Comparison of ENCODE assay signal across 23 cellular contexts in genomic region chr14:94941311-94941710, GRCh38.
DNase-seq lines count a peak whose midpoint lies in the region; ATAC-seq, FAIRE-seq and TF ChIP-seq lines count a peak whose summit lies in the region.
"Had no signal": no experiment of that assay in that cellular context is flagged by ENCODE, and none has a peak within 500 bp of the region (broad histone marks: within the 10 kb centered on the region; RNA-seq: fewer than 3 reads in every experiment).

No MANE protein-coding gene starts in this region.

- 0 out of 4 replicates have a peak, but pooled peaks cover 0 to 3% of the 10 kb centered on the region in 2 experiments for H3K79me2 ChIP-seq in H1 (ENCODE audit: control insufficient read depth in 1 of 2, insufficient read depth in 2 of 2, low read length in 2 of 2)

- H3K79me1 ChIP-seq in H1 (ENCODE audit: low read depth, low read length) (no peaks in the 10 kb centered on the region), neuronal stem cell (ENCODE audit: low read depth, low read length) (peaks cover 1% of the 10 kb centered on the region)

- peaks cover 11% of the 10 kb centered on the region; the same call in 1 of the 2 replicates for H3K23me2 ChIP-seq in H1 (ENCODE audit: low read depth, low read length)

- no peak for ATAC-seq in GM18907 (IDR thresholded peaks at IDR 0.05; ENCODE audit: unreplicated experiment)

- H3K36me3 ChIP-seq in H1 (ENCODE audit: control insufficient read depth in 2 of 4, insufficient read depth in 4 of 4, low read length in 3 of 4) (no peaks in the 10 kb centered on the region), neuronal stem cell (replicated peaks in 1 of 2; ENCODE audit: control insufficient read depth in 2 of 2, insufficient read depth in 2 of 2, low read length in 2 of 2) (no peaks in the 10 kb centered on the region)
- H3K36me3 ChIP-seq: BE2C, BLaER1 had no signal

- POLR2A ChIA-PET in H1 (lab: Charles Lee; ENCODE audit: partially characterized antibody), result no interaction called here

- H3K27me3 ChIP-seq in H1 (replicated peaks in 1 of 4; ENCODE audit: control insufficient read depth in 3 of 4, extremely low read depth in 1 of 4, insufficient read depth in 3 of 4, low read length in 3 of 4), result no peaks in the 10 kb centered on the region
- no peaks in the 10 kb centered on the region for H3K27me3 ChIP-seq in neuronal stem cell (ENCODE audit: control insufficient read depth in 3 of 3, insufficient read depth in 3 of 3, low read depth in 1 of 3, low read length in 3 of 3)
- H3K27me3 ChIP-seq: BLaER1 had no signal

- no peak overlapping the region for H2BK20ac ChIP-seq in H1 (ENCODE audit: low read length)

- H3K18ac ChIP-seq in H1 (ENCODE audit: extremely low read depth, low read length) (no peak overlapping the region), neuronal stem cell (ENCODE audit: low read length) (peak overlapping the region; percentile 19)

- H2BK15ac ChIP-seq in H1 (ENCODE audit: low read length), result no peak overlapping the region
- H2BK15ac ChIP-seq in neuronal stem cell (ENCODE audit: low read length), result no peak overlapping the region

- H3K56ac ChIP-seq in H1 (replicated peaks; ENCODE audit: insufficient read length, low read depth, low read length), result no peak overlapping the region

- TF ChIP-seq CTCF in H1 (IDR thresholded peaks at IDR 0.05; ENCODE audit: control extremely low read depth in 1 of 3, insufficient read depth in 1 of 3, low read depth in 1 of 3, low read length in 3 of 3), result no peak

- H2BK5ac ChIP-seq in H1 (ENCODE audit: low read depth, low read length), result no peak overlapping the region
- H2BK5ac ChIP-seq in neuronal stem cell (ENCODE audit: low read length), result no peak overlapping the region

- H4K91ac ChIP-seq in H1 (replicated peaks; ENCODE audit: insufficient read length, low read length) (no peak overlapping the region), neuronal stem cell (ENCODE audit: low read depth, low read length, poor library complexity) (no peak overlapping the region)

- H3K4me2 ChIP-seq in H1 (ENCODE audit: insufficient read depth in 1 of 2, low read depth in 2 of 2, low read length in 2 of 2) (no peak overlapping the region), neuronal stem cell (ENCODE audit: insufficient read depth, low read length, poor library complexity, severe bottlenecking) (no peak overlapping the region)

- FAIRE-seq in H1 (lab: Jason Lieb, UNC) (no peak), RCC 7860 (lab: Jason Lieb, UNC) (no peak)
- FAIRE-seq: A204.1, G401.6, GM12891 had no signal

- TF ChIP-seq POLR2A in H1 (IDR thresholded peaks at IDR 0.05; ENCODE audit: control extremely low read depth in 1 of 2, low read depth in 2 of 2, low read length in 2 of 2), result no peak

- H4K20me1 ChIP-seq in H1 (replicated peaks in 1 of 2; ENCODE audit: control insufficient read depth in 1 of 2, insufficient read depth in 2 of 2, low read length in 2 of 2), result peaks cover 0 to 6% of the 10 kb centered on the region in 2 experiments
- H4K20me1 ChIP-seq: BLaER1 had no signal

- H3K27ac ChIP-seq in H1 (ENCODE audit: low read depth, low read length) (no peak overlapping the region), neuronal stem cell (replicated peaks; ENCODE audit: low read length) (no peak overlapping the region)
- H3K27ac ChIP-seq: BLaER1 had no signal

- CTCF ChIA-PET in H1 (lab: Charles Lee; ENCODE audit: partially characterized antibody), result no interaction called here

- no peak overlapping the region; the same call in 1 of the 2 replicates for H4K8ac ChIP-seq in H1 (ENCODE audit: extremely low read depth, insufficient read depth, low read length)
- no peak overlapping the region for H4K8ac ChIP-seq in neuronal stem cell (ENCODE audit: low read depth, low read length)

- WGBS in H1 (ENCODE audit: extremely low coverage in 1 of 2, insufficient coverage in 1 of 2, insufficient read length in 1 of 2, insufficient replicate concordance in 2 of 2, low coverage in 1 of 2, low lambda C conversion rate in 2 of 2, missing lambda C conversion rate in 1 of 2), 2 experiments, result 94% methylated on average over 5 of the region's 5 CpGs; no CpG with 5 or more reads in 1 of the 2 experiments
- WGBS in neuronal stem cell (ENCODE audit: extremely low coverage in 2 of 2, insufficient read length in 2 of 2, insufficient replicate concordance in 1 of 2), 2 donors, result no CpG with 5 or more reads among the region's 5 CpGs

- H3K23ac ChIP-seq in H1 (ENCODE audit: insufficient read length) (no peak overlapping the region), neuronal stem cell (ENCODE audit: low read depth, low read length, poor library complexity) (no peak overlapping the region)

- H4K5ac ChIP-seq in H1 (ENCODE audit: insufficient read length, low read depth, low read length), result no peak overlapping the region

- TF ChIP-seq EP300 in H1 (IDR thresholded peaks at IDR 0.05; ENCODE audit: borderline replicate concordance in 1 of 2, low read depth in 2 of 2, low read length in 2 of 2), result no peak

- 0 out of 2 replicates have a peak overlapping the region, but pooled peaks have one; percentile 55 for H2BK12ac ChIP-seq in H1 (ENCODE audit: low read depth, low read length)
- H2BK12ac ChIP-seq in neuronal stem cell (ENCODE audit: low read length), result peak overlapping the region; percentile 14

- TF ChIP-seq RAD21 in H1 (IDR thresholded peaks at IDR 0.05 in 1 of 2, conservative IDR thresholded peaks at IDR 0.05 in 1 of 2; ENCODE audit: low read depth in 2 of 2, low read length in 2 of 2), result no peak

- H3K9ac ChIP-seq in H1 (replicated peaks in 1 of 4; ENCODE audit: extremely low read depth in 1 of 4, low read depth in 3 of 4, low read length in 3 of 4) (no peak overlapping the region), neuronal stem cell (ENCODE audit: low read depth, low read length, poor library complexity) (no peak overlapping the region)
- H3K9ac ChIP-seq: BLaER1 had no signal

- no peak for DNase-seq in H1 (ENCODE audit: low read depth in 1 of 2, low spot score in 2 of 2)
- peak; percentile 43 for DNase-seq in mesenteric fat pad (ENCODE audit: low spot score)
- no peak for DNase-seq in neuronal stem cell (ENCODE audit: low spot score)
- DNase-seq in NCI-H1417 (lab: John Stamatoyannopoulos, UW), result no peak
- DNase-seq in RCC 7860 (ENCODE audit: low spot score), result no peak
- DNase-seq: 8988T; ACHN; BE2C; C1 segment of cervical spinal cord; CD4-positive, alpha-beta memory T cell; CD4-positive, CD25-positive, alpha-beta regulatory T cell; CD8-positive, alpha-beta memory T cell; COR-L47; DMS 273 treated with DMSO at 0.1 percent for 48 hours; DMS153; DMS53; DMS79; GF-D8 had no signal

- H2AFZ ChIP-seq in H1 (ENCODE audit: low read length) (no peak overlapping the region), neuronal stem cell (ENCODE audit: low read length) (no peak overlapping the region)

- no peaks in the 10 kb centered on the region; a peak in 1 of 4 replicates for H3K9me3 ChIP-seq in H1 (ENCODE audit: insufficient read depth in 2 of 2, low read depth in 1 of 2, low read length in 1 of 2)
- H3K9me3 ChIP-seq in neuronal stem cell (replicated peaks in 1 of 2; ENCODE audit: control insufficient read depth in 2 of 2, insufficient read depth in 1 of 2, low read depth in 1 of 2, low read length in 2 of 2), result peaks cover 0 to 5% of the 10 kb centered on the region in 2 donors
- H3K9me3 ChIP-seq: BE2C had no signal

- H3K4ac ChIP-seq in H1 (replicated peaks; ENCODE audit: insufficient read length, low read depth, low read length) (no peak overlapping the region), neuronal stem cell (ENCODE audit: low read length) (no peak overlapping the region)

- no peak overlapping the region for H3K4me3 ChIP-seq in H1 (ENCODE audit: extremely low read depth in 1 of 4, insufficient read depth in 2 of 4, low read depth in 3 of 4, low read length in 4 of 4)
- no peak overlapping the region for H3K4me3 ChIP-seq in neuronal stem cell (ENCODE audit: low read length in 2 of 2)
- H3K4me3 ChIP-seq: BLaER1 had no signal

- no peaks in the 10 kb centered on the region for H3K4me1 ChIP-seq in H1 (replicated peaks in 1 of 4; ENCODE audit: control insufficient read depth in 3 of 4, insufficient read depth in 4 of 4, low read length in 3 of 4)
- H3K4me1 ChIP-seq in neuronal stem cell (ENCODE audit: control insufficient read depth in 2 of 2, insufficient read depth in 1 of 2, low read depth in 1 of 2, low read length in 2 of 2), result peaks cover 0 to 4% of the 10 kb centered on the region in 2 donors
- H3K4me1 ChIP-seq: BE2C had no signal

- H2BK120ac ChIP-seq in H1 (replicated peaks; ENCODE audit: low read depth, low read length), result no peak overlapping the region
- H2BK120ac ChIP-seq in neuronal stem cell (ENCODE audit: low read depth, low read length), result no peak overlapping the region

- H3K14ac ChIP-seq in H1 (ENCODE audit: insufficient read length), result no peak overlapping the region
- H3K14ac ChIP-seq in neuronal stem cell (ENCODE audit: low read length), result no peak overlapping the region

- H2AK5ac ChIP-seq in H1 (ENCODE audit: low read depth, low read length), result no peak overlapping the region
- H2AK5ac ChIP-seq in neuronal stem cell (ENCODE audit: low read depth, low read length), result peak overlapping the region; percentile 23

TF ChIP-seq in H1, 55 proteins besides CTCF, POLR2A, EP300 and RAD21:
- TF ChIP-seq BACH1 (IDR thresholded peaks at IDR 0.05; ENCODE audit: low read length), result no peak
- no peak for TF ChIP-seq KDM1A (IDR thresholded peaks at IDR 0.05; ENCODE audit: borderline replicate concordance, low read length)
- no peak for TF ChIP-seq JUND (IDR thresholded peaks at IDR 0.05; ENCODE audit: low read length)
- no peak for TF ChIP-seq SP4 (IDR thresholded peaks at IDR 0.05; ENCODE audit: low read length)
- TF ChIP-seq NRF1 (IDR thresholded peaks at IDR 0.05; ENCODE audit: low read depth, low read length), result no peak
- TF ChIP-seq SP2 (IDR thresholded peaks at IDR 0.05; ENCODE audit: low read length), result no peak
